Comparison of ENCODE assay signal across 8 cellular contexts in genomic region chr16:3019594-3020246, GRCh38. TPM values are rescaled to one million over a fixed set of nuclear protein-coding genes. Genes with fewer than 3 reads are reported as not detected.
DNase-seq lines count a peak whose midpoint lies in the region; ATAC-seq and TF ChIP-seq lines count a peak whose summit lies in the region.

No MANE protein-coding gene starts in this region.

- DNase-seq in AG09309 (ENCODE audit: low read depth): no peak
- no peak for DNase-seq in central memory CD8-positive, alpha-beta T cell (ENCODE audit: low spot score in 2 of 2)
- no peak for DNase-seq in naive B cell
- no peak for DNase-seq in cerebellar nuclear complex (lab: John Stamatoyannopoulos, UW)
- DNase-seq in globus pallidus (ENCODE audit: low spot score): no peak

- H3K4me3 ChIP-seq in AG09309 (ENCODE audit: control insufficient read depth, low read depth, low read length): peak overlapping the region; percentile 82

- no peak for ATAC-seq in central memory CD8-positive, alpha-beta T cell (replicated peaks; ENCODE audit: extremely low read depth, poor library complexity, severe bottlenecking)
- ATAC-seq in naive B cell (ENCODE audit: low read depth in 2 of 2) (no peak), GM18505 (IDR thresholded peaks at IDR 0.05; ENCODE audit: unreplicated experiment) (no peak), HG03095 (IDR thresholded peaks at IDR 0.05; ENCODE audit: unreplicated experiment) (no peak)

- TF ChIP-seq POLR2A in GM18505 (IDR thresholded peaks at IDR 0.05; ENCODE audit: borderline replicate concordance, extremely low read depth, insufficient read depth, insufficient read length): no peak

- H3K27ac Mint-ChIP-seq in IgD-negative memory B cell (peak overlapping the region; percentile 39 to 87 (median 75)), naive B cell (peak overlapping the region in 4 of 6 donors; percentile 59 to 85 (median 72))
- H3K27ac Mint-ChIP-seq in central memory CD8-positive, alpha-beta T cell (ENCODE audit: low read depth): peak overlapping the region; percentile 67

- H3K27me3 Mint-ChIP-seq in IgD-negative memory B cell: peaks cover 6% of the 10 kb centered on the region
- H3K27me3 Mint-ChIP-seq in central memory CD8-positive, alpha-beta T cell: no peaks in the 10 kb centered on the region
- H3K27me3 Mint-ChIP-seq in naive B cell: peaks cover 1 to 22% (median 8%) of the 10 kb centered on the region in 3 donors

- no peaks in the 10 kb centered on the region for H3K9me3 Mint-ChIP-seq in IgD-negative memory B cell
- H3K9me3 Mint-ChIP-seq in central memory CD8-positive, alpha-beta T cell: no peaks in the 10 kb centered on the region
- peaks cover 0 to 4% (median 0%) of the 10 kb centered on the region in 7 donors for H3K9me3 Mint-ChIP-seq in naive B cell

- TF ChIP-seq CTCF in AG09309 (IDR thresholded peaks at IDR 0.05; ENCODE audit: control insufficient read depth, insufficient read depth, low read depth, low read length, missing control alignments): no peak

- H3K36me3 Mint-ChIP-seq in IgD-negative memory B cell (peaks cover 2% of the 10 kb centered on the region), naive B cell (no peaks in the 10 kb centered on the region)
- peaks cover 11% of the 10 kb centered on the region for H3K36me3 Mint-ChIP-seq in central memory CD8-positive, alpha-beta T cell (ENCODE audit: insufficient read depth)

- H3K4me1 Mint-ChIP-seq in IgD-negative memory B cell: peaks cover 22 to 24% (median 24%) of the 10 kb centered on the region in 3 donors
- H3K4me1 Mint-ChIP-seq in central memory CD8-positive, alpha-beta T cell: peaks cover 41% of the 10 kb centered on the region
- peaks cover 36 to 54% (median 50%) of the 10 kb centered on the region in 3 donors for H3K4me1 Mint-ChIP-seq in naive B cell

- H3K4me3 Mint-ChIP-seq in IgD-negative memory B cell (peak overlapping the region; percentile 80 to 92 (median 89)), naive B cell (peak overlapping the region; percentile 67 to 94 (median 87))
- H3K4me3 Mint-ChIP-seq in central memory CD8-positive, alpha-beta T cell: peak overlapping the region; percentile 76

RNA-seq across cellular contexts. Expression of gene TNFRSF12A, which starts 0.4 kb away (rescaled TPM):
- polyA plus RNA-seq in IgD-negative memory B cell: 0.31 TPM
- not detected for polyA plus RNA-seq in naive B cell (ENCODE audit: low read depth in 6 of 6)

RNA-seq across cellular contexts. Expression of gene CLDN6, which starts 1.7 kb away (rescaled TPM):
- polyA plus RNA-seq in IgD-negative memory B cell: not detected
- polyA plus RNA-seq in naive B cell (ENCODE audit: low read depth in 6 of 6): not detected

RNA-seq across cellular contexts. Expression of gene HCFC1R1, which starts 4.0 kb away (rescaled TPM):
- polyA plus RNA-seq in IgD-negative memory B cell (26.2 TPM), naive B cell (ENCODE audit: low read depth in 6 of 6) (10 to 100 TPM in 5 of 6 donors, 1 to 10 TPM in 1; 7.6 to 21.4 (median 15.4) TPM)

RNA-seq across cellular contexts. Expression of gene THOC6, which starts 4.1 kb away (rescaled TPM):
- polyA plus RNA-seq in IgD-negative memory B cell (48.2 TPM), naive B cell (ENCODE audit: low read depth in 6 of 6) (10 to 100 TPM; 35.7 to 75.7 (median 48.3) TPM)

RNA-seq across cellular contexts. Expression of gene CLDN9, which starts 7.0 kb away (rescaled TPM):
- polyA plus RNA-seq in IgD-negative memory B cell (not detected), naive B cell (ENCODE audit: low read depth in 6 of 6) (not detected)
